Comparison of ENCODE assay signal across 10 cellular contexts in the genomic region with DNA sequence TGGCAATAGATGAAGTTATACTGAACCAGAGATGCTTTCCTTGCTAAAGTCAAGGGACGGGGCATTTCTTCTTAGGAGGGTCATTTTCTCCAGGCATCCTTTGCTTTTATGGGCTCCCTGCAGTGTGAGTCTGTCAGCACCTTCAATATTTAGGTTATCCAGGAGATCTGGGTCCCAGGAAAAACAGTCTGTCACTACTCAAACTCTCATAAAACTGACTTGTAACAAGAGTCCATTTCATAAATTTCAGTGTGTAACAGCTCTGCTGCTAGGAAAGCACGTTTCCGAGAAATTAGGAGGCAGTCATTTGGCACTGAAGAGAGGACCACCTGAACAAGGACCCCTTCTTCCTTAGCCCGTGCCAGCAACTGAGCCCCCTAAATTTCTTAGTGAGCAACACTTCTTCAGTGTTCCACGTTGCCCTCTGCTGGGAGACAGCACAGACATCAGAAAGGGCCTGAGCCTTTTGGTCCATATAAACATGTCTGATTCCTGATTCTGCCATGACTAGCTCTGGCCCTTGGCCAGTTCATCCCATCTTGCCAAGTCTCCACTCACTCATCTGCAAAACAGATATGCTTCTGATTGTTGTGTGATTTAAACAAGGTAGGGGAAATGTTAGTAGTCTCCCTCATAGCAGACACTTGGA. TPM values are rescaled to one million over a fixed set of nuclear protein-coding genes. Genes with fewer than 3 reads are reported as not detected.
DNase-seq lines count a peak whose midpoint lies in the region; ATAC-seq and TF ChIP-seq lines count a peak whose summit lies in the region.
"Had no signal": no experiment of that assay in that cellular context is flagged by ENCODE, and none has a peak within 500 bp of the region (broad histone marks: within the 10 kb centered on the region; RNA-seq: fewer than 3 reads in every experiment).

No MANE protein-coding gene starts in this region.

- POLR2A ChIA-PET in AG04449 (lab: Yijun Ruan, JAX), result interaction anchor here (1.1 kb wide), 1 partner anchor 186 kb away, joined by 5 read pairs; the partner anchor contains the start of gene ZNF800

- no peak for TF ChIP-seq EP300 in sigmoid colon (IDR thresholded peaks at IDR 0.05)

- H2AFZ ChIP-seq in fibroblast of lung (ENCODE audit: low read length), result no peak overlapping the region

- H4K20me1 ChIP-seq in fibroblast of lung (ENCODE audit: control insufficient read depth, extremely low read depth, insufficient read depth, low read length), result no peaks in the 10 kb centered on the region

- peaks cover 2% of the 10 kb centered on the region for H3K36me3 ChIP-seq in fibroblast of lung (ENCODE audit: control insufficient read depth, insufficient read depth, low read length)
- H3K36me3 ChIP-seq in sigmoid colon, result peaks cover 9 to 34% (median 25%) of the 10 kb centered on the region in 4 donors

- peak; percentile 25 for TF ChIP-seq CTCF in AG04449 (IDR thresholded peaks at IDR 0.05; ENCODE audit: insufficient read depth, low read length, missing control alignments)
- TF ChIP-seq CTCF in GM13977 (IDR thresholded peaks at IDR 0.05; ENCODE audit: extremely low read depth, insufficient read depth, missing control alignments), result peak; percentile 35
- peak; percentile 28 to 38 for TF ChIP-seq CTCF in fibroblast of lung (conservative IDR thresholded peaks at IDR 0.05 in 1 of 2, IDR thresholded peaks at IDR 0.05 in 1 of 2; ENCODE audit: low read depth in 1 of 2, low read length in 2 of 2)
- no peak for TF ChIP-seq CTCF in sigmoid colon (IDR thresholded peaks at IDR 0.05)

- peaks cover 3% of the 10 kb centered on the region for H3K4me1 ChIP-seq in fibroblast of lung (ENCODE audit: control insufficient read depth, extremely low read depth, insufficient read depth, low read length)
- H3K4me1 ChIP-seq in sigmoid colon, result peaks cover 0 to 46% (median 42%) of the 10 kb centered on the region in 4 donors

- no peak for ATAC-seq in HG03432 (IDR thresholded peaks at IDR 0.05; ENCODE audit: unreplicated experiment)

- DNase-seq in AG04449 (ENCODE audit: low read depth, low spot score) (no peak), GM13977 (ENCODE audit: low spot score) (no peak), RKO (ENCODE audit: low spot score) (peak; percentile 68), fibroblast of lung (ENCODE audit: low read depth in 2 of 2) (peak; percentile 29 to 56), sigmoid colon (no peak), HPDE6-E6E7 (ENCODE audit: extremely low spot score) (no peak), T-helper 1 cell (no peak)
- DNase-seq: NCI-H1436 had no signal

- in situ Hi-C loops in GM13977 (cut with MboI; ENCODE audit: low pct_unique_long_range_greater_than_20kb, low sequenced_read_pairs, unreplicated experiment), result no loop called here

- CTCF ChIA-PET in AG04449 (lab: Yijun Ruan, JAX), result interaction anchor here (0.7 to 1.1 kb wide), 4 partner anchors 10 to 631 kb away, joined by 3 to 6 read pairs (median 4); partner anchors contain the start of gene ARF5

- H3K4me3 ChIP-seq in AG04449 (ENCODE audit: low read depth, low read length), result no peak overlapping the region
- no peak overlapping the region for H3K4me3 ChIP-seq in fibroblast of lung (replicated peaks in 1 of 4; ENCODE audit: control extremely low read depth in 1 of 4, insufficient read depth in 1 of 4, low read depth in 3 of 4, low read length in 4 of 4)
- no peak overlapping the region for H3K4me3 ChIP-seq in sigmoid colon
- H3K4me3 ChIP-seq: pancreas had no signal

- no peak overlapping the region for H3K27ac ChIP-seq in fibroblast of lung (ENCODE audit: insufficient read depth, low read length)
- peak overlapping the region in 2 of 4 donors; percentile 47 to 53 for H3K27ac ChIP-seq in sigmoid colon
- H3K27ac ChIP-seq: pancreas had no signal

- H3K79me2 ChIP-seq in fibroblast of lung (ENCODE audit: control insufficient read depth, insufficient read depth, low read length), result peaks cover 7% of the 10 kb centered on the region

- 76 to 78% methylated on average over 5 of the region's 5 CpGs for WGBS in sigmoid colon, 2 donors

- TF ChIP-seq POLR2A in sigmoid colon (IDR thresholded peaks at IDR 0.05), result no peak

- no peak overlapping the region for H3K4me2 ChIP-seq in fibroblast of lung (ENCODE audit: extremely low read depth, insufficient read depth, low read length)

- H3K27me3 ChIP-seq in fibroblast of lung (ENCODE audit: control insufficient read depth, insufficient read depth, low read length) (no peaks in the 10 kb centered on the region), sigmoid colon (no peaks in the 10 kb centered on the region)
- H3K27me3 ChIP-seq: pancreas had no signal

- H3K9me3 ChIP-seq in fibroblast of lung (ENCODE audit: control insufficient read depth, insufficient read depth, low read depth, low read length), result no peaks in the 10 kb centered on the region
- no peaks in the 10 kb centered on the region for H3K9me3 ChIP-seq in sigmoid colon
- H3K9me3 ChIP-seq: pancreas had no signal

- intact Hi-C loops in sigmoid colon (cut with DNase I), result no loop called here

- no peak overlapping the region for H3K9ac ChIP-seq in fibroblast of lung (ENCODE audit: insufficient read depth, low read length)

RNA-seq across cellular contexts. Expression of gene GCC1, which starts 7.2 kb away (rescaled TPM):
- total RNA-seq in fibroblast of lung (38.8 and 39.0 TPM in 2 replicates), sigmoid colon (10 to 100 TPM in 2 of 4 donors, 1 to 10 TPM in 2; 8.7 to 13.8 (median 11.3) TPM)
- polyA plus RNA-seq in fibroblast of lung (7.6 and 8.0 TPM in 2 replicates), sigmoid colon (10 to 100 TPM in 2 of 3 donors, 1 to 10 TPM in 1; 7.2 to 19.2 (median 12.2) TPM)
- polyA plus RNA-seq in fibroblast of lung (2012), result 10.7 and 11.5 TPM in 2 replicates
- polyA minus RNA-seq in fibroblast of lung (ENCODE audit: low replicate concordance), result 8.9 and 10.1 TPM in 2 replicates

RNA-seq across cellular contexts. Expression of gene ARF5, which starts 10.1 kb away (rescaled TPM):
- total RNA-seq in fibroblast of lung, result 105 and 113 TPM in 2 replicates
- polyA plus RNA-seq in fibroblast of lung, result 185 and 214 TPM in 2 replicates
- 188 and 200 TPM in 2 replicates for polyA plus RNA-seq in fibroblast of lung (2012)
- polyA minus RNA-seq in fibroblast of lung (ENCODE audit: low replicate concordance), result 101 and 182 TPM in 2 replicates
- total RNA-seq in sigmoid colon, result 100 to 1,000 TPM in 3 of 4 donors, 10 to 100 TPM in 1; 86.4 to 156 (median 138) TPM
- polyA plus RNA-seq in sigmoid colon, result 100 to 1,000 TPM; 183 to 282 (median 210) TPM

RNA-seq across cellular contexts. Expression of gene FSCN3, which starts 15.4 kb away (rescaled TPM):
- 1.2 and 1.3 TPM in 2 replicates for total RNA-seq in fibroblast of lung
- 0.84 and 1.6 TPM in 2 replicates for polyA plus RNA-seq in fibroblast of lung
- polyA plus RNA-seq in fibroblast of lung (2012), result not detected in 2 replicates
- polyA minus RNA-seq in fibroblast of lung (ENCODE audit: low replicate concordance), result not detected in 2 replicates
- total RNA-seq in sigmoid colon, result 1 to 10 TPM in 1 of 4 donors, not detected in 3; 4.4 TPM
- polyA plus RNA-seq in sigmoid colon, result under 1 TPM in 1 of 3 donors, not detected in 2; 0.22 TPM

RNA-seq across cellular contexts. Expression of gene PAX4, which starts 39.8 kb away (rescaled TPM):
- not detected in 2 replicates for total RNA-seq in fibroblast of lung
- not detected in 2 replicates for polyA plus RNA-seq in fibroblast of lung
- not detected in 2 replicates for polyA plus RNA-seq in fibroblast of lung (2012)
- not detected in 2 replicates for polyA minus RNA-seq in fibroblast of lung (ENCODE audit: low replicate concordance)
- not detected for total RNA-seq in sigmoid colon
- 1 to 10 TPM in 1 of 3 donors, under 1 TPM in 2; 0.13 to 1.2 (median 0.46) TPM for polyA plus RNA-seq in sigmoid colon

Comparison
In these comparisons a context has a peak if more than half of its experiments do, and no peak if none do; other contexts are left out.
1. DNase-seq: peak in RKO (single experiment) and fibroblast of lung (2 of 2); none in AG04449 (single experiment), GM13977 (single experiment), sigmoid colon (single experiment), HPDE6-E6E7 (single experiment) and T-helper 1 cell (0 of 5).
2. CTCF ChIP-seq: peak in AG04449 (single experiment), GM13977 (single experiment) and fibroblast of lung (2 of 2); none in sigmoid colon (0 of 4).